Comparison of ENCODE assay signal across 15 cellular contexts in genomic region chr19:6378036-6378435, GRCh38. TPM values are rescaled to one million over a fixed set of nuclear protein-coding genes. Genes with fewer than 3 reads are reported as not detected.
A peak's percentile ranks its signal among the peaks of the same experiment; 100 is the strongest.
DNase-seq lines count a peak whose midpoint lies in the region; FAIRE-seq and TF ChIP-seq lines count a peak whose summit lies in the region.
"Had no signal": no experiment of that assay in that cellular context is flagged by ENCODE, and none has a peak within 500 bp of the region (broad histone marks: within the 10 kb centered on the region; RNA-seq: fewer than 3 reads in every experiment).

No MANE protein-coding gene starts in this region.

- H4K91ac ChIP-seq in H1 (replicated peaks; ENCODE audit: insufficient read length, low read length) (no peak overlapping the region), neuronal stem cell (ENCODE audit: low read depth, low read length, poor library complexity) (no peak overlapping the region)

- no peak overlapping the region for H2BK120ac ChIP-seq in H1 (replicated peaks; ENCODE audit: low read depth, low read length)
- no peak overlapping the region for H2BK120ac ChIP-seq in neuronal stem cell (ENCODE audit: low read depth, low read length)

- DNase-seq in GM04503 (ENCODE audit: low read depth) (peak; percentile 35), H1 (ENCODE audit: low read depth in 1 of 2, low spot score in 2 of 2) (no peak), neuronal stem cell (ENCODE audit: low spot score) (no peak), NCI-H1105 treated with DMSO at 0.1 percent for 48 hours (lab: John Stamatoyannopoulos, UW) (no peak), nucleus accumbens (lab: John Stamatoyannopoulos, UW) (no peak), D341Med (ENCODE audit: low spot score) (no peak)
- DNase-seq: activated B cell treated with CpG ODN at 0.5 μM for 24 hours; glutamatergic neuron; mucosa of descending colon; NCI-H2227 treated with DMSO at 0.1 percent for 48 hours; RPMI8226; stimulated activated CD4-positive, alpha-beta T cell treated with anti-CD3 and anti-CD28 coated beads, Interleukin-15, amount 100 ng/mL, for 24 hours; stimulated activated naive B cell treated with anti-CD40 and anti-IgM and Interleukin-4, amounts not matched to agents 10 μg/mL and 1 μg/mL and 100 μg/mL, for 72 hours had no signal

- H3K14ac ChIP-seq in H1 (ENCODE audit: insufficient read length) (no peak overlapping the region), neuronal stem cell (ENCODE audit: low read length) (no peak overlapping the region)

- H3K56ac ChIP-seq in H1 (replicated peaks; ENCODE audit: insufficient read length, low read depth, low read length), result no peak overlapping the region

- H3K4me1 ChIP-seq in H1 (replicated peaks in 1 of 4; ENCODE audit: control insufficient read depth in 3 of 4, insufficient read depth in 4 of 4, low read length in 3 of 4), result peaks cover 0 to 11% (median 7%) of the 10 kb centered on the region in 4 experiments; a peak in 5 of 7 replicates
- H3K4me1 ChIP-seq in neuronal stem cell (ENCODE audit: control insufficient read depth in 2 of 2, insufficient read depth in 1 of 2, low read depth in 1 of 2, low read length in 2 of 2), result peaks cover 6 to 7% of the 10 kb centered on the region in 2 donors

- H3K23me2 ChIP-seq in H1 (ENCODE audit: low read depth, low read length), result peaks cover 2% of the 10 kb centered on the region; the same call in 1 of the 2 replicates

- POLR2A ChIA-PET in H1 (lab: Charles Lee; ENCODE audit: partially characterized antibody), result interaction anchor here (0.6 to 9.9 kb wide), 4 partner anchors 12 to 156 kb away, joined by 3 to 81 read pairs (median 4); partner anchors contain the start of gene GTF2F1

- H3K27ac ChIP-seq in H1 (ENCODE audit: low read depth, low read length) (no peak overlapping the region), neuronal stem cell (replicated peaks; ENCODE audit: low read length) (peak overlapping the region; percentile 19)

- H3K79me1 ChIP-seq in H1 (ENCODE audit: low read depth, low read length) (no peaks in the 10 kb centered on the region), neuronal stem cell (ENCODE audit: low read depth, low read length) (peaks cover 18% of the 10 kb centered on the region)

- H2BK20ac ChIP-seq in H1 (ENCODE audit: low read length), result no peak overlapping the region

- H3K9me3 ChIP-seq in H1 (ENCODE audit: insufficient read depth in 2 of 2, low read depth in 1 of 2, low read length in 1 of 2) (peaks cover 5 to 11% of the 10 kb centered on the region in 2 experiments; a peak in 2 of 4 replicates), neuronal stem cell (replicated peaks in 1 of 2; ENCODE audit: control insufficient read depth in 2 of 2, insufficient read depth in 1 of 2, low read depth in 1 of 2, low read length in 2 of 2) (peaks cover 13 to 14% of the 10 kb centered on the region in 2 donors)
- H3K9me3 ChIP-seq: mucosa of descending colon had no signal

- H3K9ac ChIP-seq in H1 (replicated peaks in 1 of 4; ENCODE audit: extremely low read depth in 1 of 4, low read depth in 3 of 4, low read length in 3 of 4), result no peak overlapping the region
- H3K9ac ChIP-seq in neuronal stem cell (ENCODE audit: low read depth, low read length, poor library complexity), result no peak overlapping the region

- CTCF ChIA-PET in H1 (lab: Charles Lee; ENCODE audit: partially characterized antibody), result interaction anchor here (0.7 to 1.9 kb wide), 5 partner anchors 10 to 252 kb away, joined by 3 to 6 read pairs (median 3); no protein-coding TSS in a partner anchor

- no peak for TF ChIP-seq EP300 in H1 (IDR thresholded peaks at IDR 0.05; ENCODE audit: borderline replicate concordance in 1 of 2, low read depth in 2 of 2, low read length in 2 of 2)

- no peak overlapping the region for H4K8ac ChIP-seq in H1 (ENCODE audit: extremely low read depth, insufficient read depth, low read length)
- no peak overlapping the region for H4K8ac ChIP-seq in neuronal stem cell (ENCODE audit: low read depth, low read length)

- no peak overlapping the region for H3K4me3 ChIP-seq in H1 (ENCODE audit: extremely low read depth in 1 of 4, insufficient read depth in 2 of 4, low read depth in 3 of 4, low read length in 4 of 4)
- no peak overlapping the region for H3K4me3 ChIP-seq in neuronal stem cell (ENCODE audit: low read length in 2 of 2)
- H3K4me3 ChIP-seq: mucosa of descending colon had no signal

- H2AFZ ChIP-seq in H1 (ENCODE audit: low read length) (no peak overlapping the region), neuronal stem cell (ENCODE audit: low read length) (no peak overlapping the region)

- no peak for FAIRE-seq in H1 (lab: Jason Lieb, UNC)
- FAIRE-seq: GM18507 had no signal

- no peaks in the 10 kb centered on the region for H3K79me2 ChIP-seq in H1 (ENCODE audit: control insufficient read depth in 1 of 2, insufficient read depth in 2 of 2, low read length in 2 of 2)

- H3K4ac ChIP-seq in H1 (replicated peaks; ENCODE audit: insufficient read length, low read depth, low read length), result no peak overlapping the region
- H3K4ac ChIP-seq in neuronal stem cell (ENCODE audit: low read length), result no peak overlapping the region

- H3K36me3 ChIP-seq in H1 (ENCODE audit: control insufficient read depth in 2 of 4, insufficient read depth in 4 of 4, low read length in 3 of 4) (peaks cover 16 to 43% (median 31%) of the 10 kb centered on the region in 4 experiments), neuronal stem cell (replicated peaks in 1 of 2; ENCODE audit: control insufficient read depth in 2 of 2, insufficient read depth in 2 of 2, low read length in 2 of 2) (peaks cover 42 to 54% of the 10 kb centered on the region in 2 donors)

- H3K18ac ChIP-seq in H1 (ENCODE audit: extremely low read depth, low read length), result no peak overlapping the region
- peak overlapping the region; percentile 64 for H3K18ac ChIP-seq in neuronal stem cell (ENCODE audit: low read length)

- TF ChIP-seq CTCF in H1 (IDR thresholded peaks at IDR 0.05; ENCODE audit: control extremely low read depth in 1 of 3, insufficient read depth in 1 of 3, low read depth in 1 of 3, low read length in 3 of 3), result no peak

- H3K27me3 ChIP-seq in H1 (replicated peaks in 1 of 4; ENCODE audit: control insufficient read depth in 3 of 4, extremely low read depth in 1 of 4, insufficient read depth in 3 of 4, low read length in 3 of 4) (no peaks in the 10 kb centered on the region), neuronal stem cell (ENCODE audit: control insufficient read depth in 3 of 3, insufficient read depth in 3 of 3, low read depth in 1 of 3, low read length in 3 of 3) (no peaks in the 10 kb centered on the region)

- peaks cover 0 to 5% of the 10 kb centered on the region in 2 experiments for H4K20me1 ChIP-seq in H1 (replicated peaks in 1 of 2; ENCODE audit: control insufficient read depth in 1 of 2, insufficient read depth in 2 of 2, low read length in 2 of 2)

- H2BK15ac ChIP-seq in H1 (ENCODE audit: low read length) (no peak overlapping the region), neuronal stem cell (ENCODE audit: low read length) (no peak overlapping the region)

- WGBS in H1 (ENCODE audit: extremely low coverage in 1 of 2, insufficient coverage in 1 of 2, insufficient read length in 1 of 2, insufficient replicate concordance in 2 of 2, low coverage in 1 of 2, low lambda C conversion rate in 2 of 2, missing lambda C conversion rate in 1 of 2), 2 experiments, result 87% methylated on average over 6 of the region's 7 CpGs; no CpG with 5 or more reads in 1 of the 2 experiments
- no CpG with 5 or more reads among the region's 7 CpGs for WGBS in neuronal stem cell (ENCODE audit: extremely low coverage in 2 of 2, insufficient read length in 2 of 2, insufficient replicate concordance in 1 of 2), 2 donors

- no peak for TF ChIP-seq POLR2A in H1 (IDR thresholded peaks at IDR 0.05; ENCODE audit: control extremely low read depth in 1 of 2, low read depth in 2 of 2, low read length in 2 of 2)

- H2BK5ac ChIP-seq in H1 (ENCODE audit: low read depth, low read length), result no peak overlapping the region
- H2BK5ac ChIP-seq in neuronal stem cell (ENCODE audit: low read length), result no peak overlapping the region

- no peak overlapping the region for H3K4me2 ChIP-seq in H1 (ENCODE audit: insufficient read depth in 1 of 2, low read depth in 2 of 2, low read length in 2 of 2)
- no peak overlapping the region for H3K4me2 ChIP-seq in neuronal stem cell (ENCODE audit: insufficient read depth, low read length, poor library complexity, severe bottlenecking)

- H2BK12ac ChIP-seq in H1 (ENCODE audit: low read depth, low read length) (no peak overlapping the region), neuronal stem cell (ENCODE audit: low read length) (no peak overlapping the region)

- no peak for TF ChIP-seq RAD21 in H1 (IDR thresholded peaks at IDR 0.05 in 1 of 2, conservative IDR thresholded peaks at IDR 0.05 in 1 of 2; ENCODE audit: low read depth in 2 of 2, low read length in 2 of 2)

- H4K5ac ChIP-seq in H1 (ENCODE audit: insufficient read length, low read depth, low read length), result no peak overlapping the region

- H3K23ac ChIP-seq in H1 (ENCODE audit: insufficient read length) (no peak overlapping the region), neuronal stem cell (ENCODE audit: low read depth, low read length, poor library complexity) (no peak overlapping the region)

- H2AK5ac ChIP-seq in H1 (ENCODE audit: low read depth, low read length) (no peak overlapping the region), neuronal stem cell (ENCODE audit: low read depth, low read length) (peak overlapping the region; percentile 28)

RNA-seq across cellular contexts. Expression of gene PSPN, which starts 2.3 kb away (rescaled TPM):
- total RNA-seq in H1 (2021; fragmentation: NEBNext Ultra II Directional; extraction: Animal tissue kit (Norgen Biotek cat#: 25700)), result 1.9 and 2.1 TPM in 2 replicates
- polyA plus RNA-seq in H1 (2011; rRNA removed), result 1.0 and 1.4 TPM in 2 replicates
- polyA plus RNA-seq in H1 (2011; cell fraction: cytosol; rRNA removed), result 0.67 TPM
- polyA plus RNA-seq in H1 (2011; cell fraction: nucleus; rRNA removed), result 1.1 TPM
- polyA plus RNA-seq in H1 (2012, experiment 1 of 2), result 1.0 to 1.3 TPM (median 1.1 TPM) in 4 replicates
- 1.2 TPM for polyA plus RNA-seq in H1 (2012, experiment 2 of 2)
- polyA plus RNA-seq in H1 (2013, experiment 1 of 2), result 0.83 TPM
- 0.81 TPM for polyA plus RNA-seq in H1 (2013, experiment 2 of 2)
- polyA minus RNA-seq in H1 (2011; rRNA and poly(A)+ RNA removed), result 0.51 and 0.54 TPM in 2 replicates
- 2.6 TPM for polyA minus RNA-seq in H1 (2011; cell fraction: cytosol; rRNA and poly(A)+ RNA removed)
- 0.60 TPM for polyA minus RNA-seq in H1 (2011; cell fraction: nucleus; rRNA and poly(A)+ RNA removed)
- polyA plus RNA-seq in neuronal stem cell (2013, experiment 1 of 2), result 1.7 TPM
- polyA plus RNA-seq in neuronal stem cell (2013, experiment 2 of 2), result 1.6 TPM

RNA-seq across cellular contexts. Expression of gene ALKBH7, which starts 5.4 kb away (rescaled TPM):
- total RNA-seq in H1 (2021; fragmentation: NEBNext Ultra II Directional; extraction: Animal tissue kit (Norgen Biotek cat#: 25700)), result 66.3 and 75.6 TPM in 2 replicates
- 100 and 145 TPM in 2 replicates for polyA plus RNA-seq in H1 (2011; rRNA removed)
- polyA plus RNA-seq in H1 (2011; cell fraction: cytosol; rRNA removed), result 57.2 TPM
- 63.6 TPM for polyA plus RNA-seq in H1 (2011; cell fraction: nucleus; rRNA removed)
- polyA plus RNA-seq in H1 (2012, experiment 1 of 2), result 25.5 to 66.0 TPM (median 58.6 TPM) in 4 replicates
- 88.7 TPM for polyA plus RNA-seq in H1 (2012, experiment 2 of 2)
- polyA plus RNA-seq in H1 (2013, experiment 1 of 2), result 40.9 TPM
- 38.2 TPM for polyA plus RNA-seq in H1 (2013, experiment 2 of 2)
- 5.5 and 9.5 TPM in 2 replicates for polyA minus RNA-seq in H1 (2011; rRNA and poly(A)+ RNA removed)
- polyA minus RNA-seq in H1 (2011; cell fraction: cytosol; rRNA and poly(A)+ RNA removed), result 29.0 TPM
- polyA minus RNA-seq in H1 (2011; cell fraction: nucleus; rRNA and poly(A)+ RNA removed), result 16.0 TPM
- polyA plus RNA-seq in neuronal stem cell (2013, experiment 1 of 2), result 79.0 TPM
- polyA plus RNA-seq in neuronal stem cell (2013, experiment 2 of 2), result 74.8 TPM

RNA-seq across cellular contexts. Expression of gene GTF2F1, which starts 14.9 kb away (rescaled TPM):
- 56.3 and 60.8 TPM in 2 replicates for total RNA-seq in H1 (2021; fragmentation: NEBNext Ultra II Directional; extraction: Animal tissue kit (Norgen Biotek cat#: 25700))
- polyA plus RNA-seq in H1 (2011; rRNA removed), result 29.3 and 38.5 TPM in 2 replicates
- 62.3 TPM for polyA plus RNA-seq in H1 (2011; cell fraction: cytosol; rRNA removed)
- 44.0 TPM for polyA plus RNA-seq in H1 (2011; cell fraction: nucleus; rRNA removed)
- 62.5 to 69.8 TPM (median 66.6 TPM) in 4 replicates for polyA plus RNA-seq in H1 (2012, experiment 1 of 2)
- 35.4 TPM for polyA plus RNA-seq in H1 (2012, experiment 2 of 2)
- 56.6 TPM for polyA plus RNA-seq in H1 (2013, experiment 1 of 2)
- polyA plus RNA-seq in H1 (2013, experiment 2 of 2), result 49.7 TPM
- polyA minus RNA-seq in H1 (2011; rRNA and poly(A)+ RNA removed), result 30.4 TPM in 2 replicates
- 33.5 TPM for polyA minus RNA-seq in H1 (2011; cell fraction: cytosol; rRNA and poly(A)+ RNA removed)
- polyA minus RNA-seq in H1 (2011; cell fraction: nucleus; rRNA and poly(A)+ RNA removed), result 13.9 TPM
- polyA plus RNA-seq in neuronal stem cell (2013, experiment 1 of 2), result 70.8 TPM
- polyA plus RNA-seq in neuronal stem cell (2013, experiment 2 of 2), result 70.1 TPM

RNA-seq across cellular contexts. Expression of gene CLPP, which starts 16.7 kb away (rescaled TPM):
- total RNA-seq in H1 (2021; fragmentation: NEBNext Ultra II Directional; extraction: Animal tissue kit (Norgen Biotek cat#: 25700)), result 86.3 and 88.7 TPM in 2 replicates
- 280 and 387 TPM in 2 replicates for polyA plus RNA-seq in H1 (2011; rRNA removed)
- 164 TPM for polyA plus RNA-seq in H1 (2011; cell fraction: cytosol; rRNA removed)
- 121 TPM for polyA plus RNA-seq in H1 (2011; cell fraction: nucleus; rRNA removed)
- 66.2 to 76.4 TPM (median 68.1 TPM) in 4 replicates for polyA plus RNA-seq in H1 (2012, experiment 1 of 2)
- polyA plus RNA-seq in H1 (2012, experiment 2 of 2), result 93.6 TPM
- 135 TPM for polyA plus RNA-seq in H1 (2013, experiment 1 of 2)
- polyA plus RNA-seq in H1 (2013, experiment 2 of 2), result 140 TPM
- polyA minus RNA-seq in H1 (2011; rRNA and poly(A)+ RNA removed), result 21.4 and 24.7 TPM in 2 replicates
- 34.5 TPM for polyA minus RNA-seq in H1 (2011; cell fraction: cytosol; rRNA and poly(A)+ RNA removed)
- polyA minus RNA-seq in H1 (2011; cell fraction: nucleus; rRNA and poly(A)+ RNA removed), result 27.3 TPM
- polyA plus RNA-seq in neuronal stem cell (2013, experiment 1 of 2), result 127 TPM
- polyA plus RNA-seq in neuronal stem cell (2013, experiment 2 of 2), result 121 TPM

RNA-seq across cellular contexts. Expression of gene ACER1, which starts 44.6 kb away (rescaled TPM):
- not detected in 2 replicates for total RNA-seq in H1 (2021; fragmentation: NEBNext Ultra II Directional; extraction: Animal tissue kit (Norgen Biotek cat#: 25700))
- 0.05 TPM in 1 of 2 replicates, not detected in the other for polyA plus RNA-seq in H1 (2011; rRNA removed)
- polyA plus RNA-seq in H1 (2011; cell fraction: cytosol; rRNA removed), result not detected
- polyA plus RNA-seq in H1 (2011; cell fraction: nucleus; rRNA removed), result not detected
- polyA plus RNA-seq in H1 (2012, experiment 1 of 2), result not detected in 4 replicates
- not detected for polyA plus RNA-seq in H1 (2012, experiment 2 of 2)
- polyA plus RNA-seq in H1 (2013, experiment 1 of 2), result not detected
- not detected for polyA plus RNA-seq in H1 (2013, experiment 2 of 2)
- not detected in 2 replicates for polyA minus RNA-seq in H1 (2011; rRNA and poly(A)+ RNA removed)
- polyA minus RNA-seq in H1 (2011; cell fraction: cytosol; rRNA and poly(A)+ RNA removed), result not detected
- polyA minus RNA-seq in H1 (2011; cell fraction: nucleus; rRNA and poly(A)+ RNA removed), result not detected
- not detected for polyA plus RNA-seq in neuronal stem cell (2013, experiment 1 of 2)
- not detected for polyA plus RNA-seq in neuronal stem cell (2013, experiment 2 of 2)
- total RNA-seq: activated B cell treated with CpG ODN at 0.5 μM for 24 hours; activated T-helper 17 cell treated with anti-CD3 and anti-CD28 coated beads, Interleukin-2, amount 50 U/mL, for 72 hours; mucosa of descending colon had no signal
